In the genomic region with DNA sequence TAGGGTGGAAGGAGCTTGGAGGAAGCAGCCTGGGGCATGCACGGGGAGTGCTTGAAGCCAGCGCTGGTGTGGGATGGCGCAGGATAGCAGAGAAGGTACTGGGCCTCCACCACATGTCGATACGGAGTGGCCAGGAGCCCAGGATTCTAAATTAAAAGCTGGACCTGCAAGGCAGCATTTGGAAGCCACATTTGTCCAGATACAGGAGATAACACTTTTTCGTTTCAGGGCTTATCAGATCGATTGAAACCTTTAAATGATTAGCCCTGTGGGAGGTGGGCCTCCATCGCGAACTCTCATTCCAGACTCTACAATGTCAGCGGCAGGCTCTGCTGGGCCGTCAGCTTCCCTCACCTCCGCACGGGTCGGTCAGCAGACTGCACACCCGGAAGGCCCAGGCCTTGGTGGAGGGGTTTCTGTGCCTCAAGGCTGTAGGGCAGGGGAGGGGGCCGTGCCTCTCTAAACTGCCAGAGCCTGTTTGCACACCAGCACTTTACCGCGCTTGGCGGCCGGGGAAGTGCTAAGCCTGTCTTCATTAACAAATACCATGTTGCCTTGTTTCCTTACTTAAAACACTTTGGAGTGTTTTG, we compare ENCODE assay signal across 37 cellular contexts. TPM values are rescaled to one million over a fixed set of nuclear protein-coding genes. Genes with fewer than 3 reads are reported as not detected.
"Had no signal": no experiment of that assay in that cellular context is flagged by ENCODE, and none has a peak within 500 bp of the region (broad histone marks: within the 10 kb centered on the region; RNA-seq: fewer than 3 reads in every experiment).

No MANE protein-coding gene starts in this region.

- H3K36me3 ChIP-seq: esophagus muscularis mucosa, heart right ventricle, left lung, lower lobe of right lung, neutrophil, prostate gland, tibial artery had no signal

- H3K27me3 Mint-ChIP-seq: activated naive CD4-positive, alpha-beta T cell treated with anti-CD3 and anti-CD28 coated beads, Interleukin-2, amount 50 U/mL, for 24 hours; activated naive CD8-positive, alpha-beta T cell treated with anti-CD3 and anti-CD28 coated beads, Interleukin-2, amount 50 U/mL, for 24 hours had no signal

- H3K4me3 Mint-ChIP-seq: activated CD4-positive, alpha-beta T cell treated with anti-CD3 and anti-CD28 coated beads, Interleukin-2, amount 10 ng/mL, durations not matched to agents 7 days and 5 days; activated CD8-positive, alpha-beta memory T cell treated with anti-CD3 and anti-CD28 coated beads, Interleukin-2, amount 10 ng/mL, durations not matched to agents 7 days and 5 days; activated CD8-positive, alpha-beta T cell treated with anti-CD3 and anti-CD28 coated beads, Interleukin-2, amount 10 ng/mL, durations not matched to agents 7 days and 5 days; activated naive CD4-positive, alpha-beta T cell treated with anti-CD3 and anti-CD28 coated beads, Interleukin-2, amount 50 U/mL, for 24 hours; activated naive CD8-positive, alpha-beta T cell treated with anti-CD3 and anti-CD28 coated beads, Interleukin-2, amount 50 U/mL, for 24 hours; central memory CD8-positive, alpha-beta T cell; natural killer cell treated with Interleukin-12 subunit alpha and Interleukin-12 subunit beta and Interleukin-15 and Interleukin-18, amount 100 ng/mL, for 72 hours; stimulated activated memory B cell treated with anti-CD40 and anti-IgM and Interleukin-4, amounts not matched to agents 10 μg/mL and 1 μg/mL and 100 μg/mL, for 72 hours; stimulated activated naive CD8-positive, alpha-beta T cell treated with anti-CD3 and anti-CD28 coated beads, Interleukin-15, amount 100 ng/mL, for 72 hours; WTC11 had no signal

- H3K27me3 ChIP-seq: foreskin keratinocyte, neutrophil had no signal

- ATAC-seq: activated CD8-positive, alpha-beta memory T cell treated with anti-CD3 and anti-CD28 coated beads, Interleukin-2, amount 10 ng/mL, durations not matched to agents 7 days and 5 days; activated CD8-positive, alpha-beta T cell treated with anti-CD3 and anti-CD28 coated beads, Interleukin-2, amount 10 ng/mL, durations not matched to agents 7 days and 5 days; activated naive CD8-positive, alpha-beta T cell treated with anti-CD3 and anti-CD28 coated beads, Interleukin-2, amount 50 U/mL, for 24 hours; foreskin keratinocyte; heart right ventricle; left lung; lower lobe of right lung; natural killer cell treated with Interleukin-12 subunit alpha and Interleukin-12 subunit beta and Interleukin-15 and Interleukin-18, amount 100 ng/mL, for 72 hours; sciatic nerve; stimulated activated memory B cell treated with anti-CD40 and anti-IgM and Interleukin-4, amounts not matched to agents 10 μg/mL and 1 μg/mL and 100 μg/mL, for 72 hours; stimulated activated naive CD8-positive, alpha-beta T cell treated with anti-CD3 and anti-CD28 coated beads, Interleukin-15, amount 100 ng/mL, for 72 hours; WTC11 had no signal

- H3K4me1 ChIP-seq: esophagus muscularis mucosa, foreskin keratinocyte, heart right ventricle, left lung, lower lobe of right lung, prostate gland, tibial artery had no signal

- DNase-seq: activated CD4-positive, alpha-beta T cell treated with anti-CD3 and anti-CD28 coated beads for 1 hour; activated CD4-positive, alpha-beta T cell treated with anti-CD3 and anti-CD28 coated beads, Interleukin-2, amount 10 ng/mL, durations not matched to agents 7 days and 5 days; activated CD8-positive, alpha-beta memory T cell treated with anti-CD3 and anti-CD28 coated beads, Interleukin-2, amount 10 ng/mL, durations not matched to agents 7 days and 5 days; activated CD8-positive, alpha-beta T cell treated with anti-CD3 and anti-CD28 coated beads, Interleukin-2, amount 10 ng/mL, durations not matched to agents 7 days and 5 days; activated naive CD8-positive, alpha-beta T cell treated with anti-CD3 and anti-CD28 coated beads, Interleukin-2, amount 50 U/mL, for 24 hours; activated T-cell treated with anti-CD3 and anti-CD28 coated beads, Interleukin-2, amount 50 U/mL, for 48 hours; amygdala; dermis blood vessel endothelial cell; effector CD4-positive, alpha-beta T cell; foreskin keratinocyte; heart right ventricle; kidney glomerular epithelial cell; left lung; lower lobe of right lung; mesendoderm; retina; stimulated activated CD4-positive, alpha-beta T cell treated with anti-CD3 and anti-CD28 coated beads, Interleukin-1b, Interleukin-23, amount 100 ng/mL, for 48 hours; stimulated activated CD4-positive, alpha-beta T cell treated with anti-CD3 and anti-CD28 coated beads, Interleukin-4, amount 100 ng/mL, for 4 hours; stimulated activated CD8-positive, alpha-beta memory T cell treated with anti-CD3 and anti-CD28 coated beads, Interleukin-4, amount 100 ng/mL, for 48 hours; stimulated activated naive CD8-positive, alpha-beta T cell treated with anti-CD3 and anti-CD28 coated beads, Interleukin-15, amount 100 ng/mL, for 72 hours; T-helper 2 cell; tibial artery had no signal

- H3K9me3 Mint-ChIP-seq: activated CD4-positive, alpha-beta T cell treated with anti-CD3 and anti-CD28 coated beads, Interleukin-2, amount 10 ng/mL, durations not matched to agents 7 days and 5 days; activated naive CD4-positive, alpha-beta T cell treated with anti-CD3 and anti-CD28 coated beads, Interleukin-2, amount 50 U/mL, for 24 hours; activated naive CD8-positive, alpha-beta T cell treated with anti-CD3 and anti-CD28 coated beads, Interleukin-2, amount 50 U/mL, for 24 hours; activated T-helper 2 cell treated with anti-CD3 and anti-CD28 coated beads, Interferon-gamma antibody, Interleukin-2, Interleukin-4, amounts not matched to agents 10 μg/mL and 5 μg/mL and 100 μg/mL, durations not matched to agents 14 hours and 24 hours and 36 hours; central memory CD8-positive, alpha-beta T cell; natural killer cell treated with Interleukin-12 subunit alpha and Interleukin-12 subunit beta and Interleukin-15 and Interleukin-18, amount 100 ng/mL, for 72 hours; stimulated activated memory B cell treated with anti-CD40 and anti-IgM and Interleukin-4, amounts not matched to agents 10 μg/mL and 1 μg/mL and 100 μg/mL, for 72 hours; stimulated activated naive CD8-positive, alpha-beta T cell treated with anti-CD3 and anti-CD28 coated beads, Interleukin-15, amount 100 ng/mL, for 72 hours; WTC11 had no signal

- H3K9me3 ChIP-seq: esophagus muscularis mucosa, left lung, lower lobe of right lung, neutrophil, prostate gland, tibial artery had no signal

- H3K4me1 Mint-ChIP-seq: activated CD4-positive, alpha-beta T cell treated with anti-CD3 and anti-CD28 coated beads, Interleukin-2, amount 10 ng/mL, durations not matched to agents 7 days and 5 days; activated CD8-positive, alpha-beta memory T cell treated with anti-CD3 and anti-CD28 coated beads, Interleukin-2, amount 10 ng/mL, durations not matched to agents 7 days and 5 days; activated naive CD4-positive, alpha-beta T cell treated with anti-CD3 and anti-CD28 coated beads, Interleukin-2, amount 50 U/mL, for 24 hours; activated naive CD8-positive, alpha-beta T cell treated with anti-CD3 and anti-CD28 coated beads, Interleukin-2, amount 50 U/mL, for 24 hours; central memory CD8-positive, alpha-beta T cell; stimulated activated memory B cell treated with anti-CD40 and anti-IgM and Interleukin-4, amounts not matched to agents 10 μg/mL and 1 μg/mL and 100 μg/mL, for 72 hours; stimulated activated naive CD8-positive, alpha-beta T cell treated with anti-CD3 and anti-CD28 coated beads, Interleukin-15, amount 100 ng/mL, for 72 hours had no signal

- H3K36me3 Mint-ChIP-seq: activated CD8-positive, alpha-beta memory T cell treated with anti-CD3 and anti-CD28 coated beads, Interleukin-2, amount 10 ng/mL, durations not matched to agents 7 days and 5 days; activated naive CD4-positive, alpha-beta T cell treated with anti-CD3 and anti-CD28 coated beads, Interleukin-2, amount 50 U/mL, for 24 hours; natural killer cell treated with Interleukin-12 subunit alpha and Interleukin-12 subunit beta and Interleukin-15 and Interleukin-18, amount 100 ng/mL, for 72 hours; stimulated activated memory B cell treated with anti-CD40 and anti-IgM and Interleukin-4, amounts not matched to agents 10 μg/mL and 1 μg/mL and 100 μg/mL, for 72 hours; WTC11 had no signal

- H3K27ac Mint-ChIP-seq: activated CD4-positive, alpha-beta T cell treated with anti-CD3 and anti-CD28 coated beads, Interleukin-2, amount 10 ng/mL, durations not matched to agents 7 days and 5 days; activated CD8-positive, alpha-beta memory T cell treated with anti-CD3 and anti-CD28 coated beads, Interleukin-2, amount 10 ng/mL, durations not matched to agents 7 days and 5 days; activated CD8-positive, alpha-beta T cell treated with anti-CD3 and anti-CD28 coated beads, Interleukin-2, amount 10 ng/mL, durations not matched to agents 7 days and 5 days; activated naive CD4-positive, alpha-beta T cell treated with anti-CD3 and anti-CD28 coated beads, Interleukin-2, amount 50 U/mL, for 24 hours; activated naive CD8-positive, alpha-beta T cell treated with anti-CD3 and anti-CD28 coated beads, Interleukin-2, amount 50 U/mL, for 24 hours; activated T-helper 2 cell treated with anti-CD3 and anti-CD28 coated beads, Interferon-gamma antibody, Interleukin-2, Interleukin-4, amounts not matched to agents 10 μg/mL and 5 μg/mL and 100 μg/mL, durations not matched to agents 14 hours and 24 hours and 36 hours; natural killer cell treated with Interleukin-12 subunit alpha and Interleukin-12 subunit beta and Interleukin-15 and Interleukin-18, amount 100 ng/mL, for 72 hours; stimulated activated memory B cell treated with anti-CD40 and anti-IgM and Interleukin-4, amounts not matched to agents 10 μg/mL and 1 μg/mL and 100 μg/mL, for 72 hours; stimulated activated naive CD8-positive, alpha-beta T cell treated with anti-CD3 and anti-CD28 coated beads, Interleukin-15, amount 100 ng/mL, for 72 hours; WTC11 had no signal

- H3K27ac ChIP-seq: esophagus muscularis mucosa, foreskin keratinocyte, heart right ventricle, left lung, lower lobe of right lung, neutrophil, prostate gland, skin epidermis, tibial artery had no signal

- H3K4me3 ChIP-seq: esophagus muscularis mucosa, heart right ventricle, left lung, lower lobe of right lung, prostate gland, skin epidermis, tibial artery had no signal

RNA-seq across cellular contexts. Expression of gene EDN3, which starts 17.9 kb away (rescaled TPM):
- total RNA-seq: activated CD8-positive, alpha-beta memory T cell treated with anti-CD3 and anti-CD28 coated beads, Interleukin-2, amount 10 ng/mL, durations not matched to agents 7 days and 5 days; activated CD8-positive, alpha-beta T cell treated with anti-CD3 and anti-CD28 coated beads, Interleukin-2, amount 10 ng/mL, durations not matched to agents 7 days and 5 days; activated T-helper 2 cell treated with anti-CD3 and anti-CD28 coated beads, Interferon-gamma antibody, Interleukin-2, Interleukin-4, amounts not matched to agents 10 μg/mL and 5 μg/mL and 100 μg/mL, durations not matched to agents 14 hours and 24 hours and 36 hours; bronchial epithelial cell; dermis blood vessel endothelial cell; foreskin keratinocyte; left lung; mononuclear cell; myocyte; natural killer cell treated with Interleukin-12 subunit alpha and Interleukin-12 subunit beta and Interleukin-15 and Interleukin-18, amount 100 ng/mL, for 72 hours; osteocyte; sciatic nerve had no signal
- polyA plus RNA-seq: foreskin keratinocyte had no signal
